Comparison of ENCODE assay signal across 8 cellular contexts in genomic region chr11:126063510-126063858, GRCh38. TPM values are rescaled to one million over a fixed set of nuclear protein-coding genes. Genes with fewer than 3 reads are reported as not detected.
DNase-seq lines count a peak whose midpoint lies in the region; ATAC-seq and TF ChIP-seq lines count a peak whose summit lies in the region.

No MANE protein-coding gene starts in this region.

- WGBS in GM23248 (ENCODE audit: low coverage in 1 of 2, low lambda C conversion rate in 2 of 2, missing lambda C conversion rate in 2 of 2), 2 experiments = 20 to 38% methylated on average over 6 to 10 of the region's 10 CpGs
- 21 to 44% methylated on average over 4 to 8 of the region's 10 CpGs for WGBS in gastroesophageal sphincter (ENCODE audit: low coverage in 1 of 2), 2 donors

- no peaks in the 10 kb centered on the region for H3K9me2 ChIP-seq in GM23248 (ENCODE audit: insufficient read depth)

- H3K36me3 Mint-ChIP-seq in T-helper 17 cell (ENCODE audit: low read depth) = peaks cover 5% of the 10 kb centered on the region

- H3F3A ChIP-seq in GM23248 (ENCODE audit: insufficient read depth) = peaks cover 10% of the 10 kb centered on the region

- H3K4me3 Mint-ChIP-seq in T-helper 17 cell = peak overlapping the region; percentile 90

- H3K27me3 ChIP-seq in GM23248 (replicated peaks; ENCODE audit: insufficient read depth) = peaks cover 14% of the 10 kb centered on the region
- H3K27me3 ChIP-seq in gastroesophageal sphincter = no peaks in the 10 kb centered on the region
- H3K27me3 ChIP-seq in gastrocnemius medialis = peaks cover 0 to 3% (median 0%) of the 10 kb centered on the region in 3 donors

- no peak overlapping the region for H3K9ac ChIP-seq in GM23248

- peak overlapping the region; percentile 54 for H3K4me3 ChIP-seq in GM23248
- H3K4me3 ChIP-seq in gastroesophageal sphincter = peak overlapping the region; percentile 80 to 100
- peak overlapping the region; percentile 65 to 84 (median 74) for H3K4me3 ChIP-seq in gastrocnemius medialis

- H4K20me1 ChIP-seq in GM23248 (ENCODE audit: insufficient read depth) = no peaks in the 10 kb centered on the region

- TF ChIP-seq EP300 in gastroesophageal sphincter (IDR thresholded peaks at IDR 0.05) = no peak

- DNase-seq in GM23248 (no peak), T-helper 17 cell (no peak), gastrocnemius medialis (no peak), NCI-H187 (lab: John Stamatoyannopoulos, UW) (no peak), AG20443 (ENCODE audit: low spot score) (no peak), NOMO-1 treated with DMSO at 0.1 percent for 48 hours (lab: John Stamatoyannopoulos, UW; ENCODE audit: unreplicated experiment) (no peak)
- DNase-seq in central memory CD4-positive, alpha-beta T cell = no peak

- H3K4me1 Mint-ChIP-seq in T-helper 17 cell = peaks cover 9% of the 10 kb centered on the region

- ATAC-seq in T-helper 17 cell = no peak
- no peak for ATAC-seq in gastroesophageal sphincter
- no peak for ATAC-seq in gastrocnemius medialis

- peaks cover 22% of the 10 kb centered on the region for H3K27me3 Mint-ChIP-seq in T-helper 17 cell

- H3K4me1 ChIP-seq in GM23248 (ENCODE audit: insufficient read depth) (no peaks in the 10 kb centered on the region), gastroesophageal sphincter (peaks cover 0 to 46% (median 0%) of the 10 kb centered on the region in 3 donors), gastrocnemius medialis (peaks cover 9 to 11% of the 10 kb centered on the region in 2 donors)

- in situ Hi-C loops in GM23248 (cut with MboI) (no loop called here), gastrocnemius medialis (cut with MboI; ENCODE audit: low sequenced_read_pairs in 4 of 4) (loop anchor here in 1 of 4 donors (10.0 kb wide), 1 partner anchor 131 kb away; no protein-coding TSS in a partner anchor)

- no peak for TF ChIP-seq CTCF in gastroesophageal sphincter (IDR thresholded peaks at IDR 0.05)
- TF ChIP-seq CTCF in gastrocnemius medialis (IDR thresholded peaks at IDR 0.05 in 4 of 5, conservative IDR thresholded peaks at IDR 0.05 in 1 of 5) = no peak

- peak overlapping the region; percentile 58 for H3K4me2 ChIP-seq in GM23248 (ENCODE audit: unreplicated experiment)

- peak overlapping the region; percentile 48 for H2AFZ ChIP-seq in GM23248

- H3K27ac ChIP-seq in GM23248 (no peak overlapping the region), gastroesophageal sphincter (peak overlapping the region in 2 of 4 donors; percentile 88 to 89), gastrocnemius medialis (peak overlapping the region in 1 of 4 donors; percentile 34)

- H3K36me3 ChIP-seq in GM23248 (ENCODE audit: low read depth) (no peaks in the 10 kb centered on the region), gastroesophageal sphincter (no peaks in the 10 kb centered on the region), gastrocnemius medialis (no peaks in the 10 kb centered on the region)

- intact Hi-C loops in gastrocnemius medialis (cut with DNase I; ENCODE audit: low total_unique reads) = loop anchor here (1.0 to 5.0 kb wide), 5 partner anchors 50 to 205 kb away; partner anchors contain the start of genes FAM118B, FOXRED1, HYLS1 and RPUSD4

- peak overlapping the region; percentile 74 for H3K27ac Mint-ChIP-seq in T-helper 17 cell

- H3K79me2 ChIP-seq in GM23248 (ENCODE audit: insufficient read depth) = no peaks in the 10 kb centered on the region

- no peaks in the 10 kb centered on the region for H3K9me3 ChIP-seq in GM23248 (ENCODE audit: low read depth)
- no peaks in the 10 kb centered on the region for H3K9me3 ChIP-seq in T-helper 17 cell (ENCODE audit: control insufficient read depth, low read length, poor library complexity, severe bottlenecking)
- H3K9me3 ChIP-seq in gastroesophageal sphincter = no peaks in the 10 kb centered on the region
- no peaks in the 10 kb centered on the region for H3K9me3 ChIP-seq in gastrocnemius medialis

- no peak for TF ChIP-seq POLR2A in gastroesophageal sphincter (IDR thresholded peaks at IDR 0.05)
- no peak for TF ChIP-seq POLR2A in gastrocnemius medialis (IDR thresholded peaks at IDR 0.05)

RNA-seq across cellular contexts. Expression of gene CDON, which starts 0.8 kb away (rescaled TPM):
- total RNA-seq in GM23248 (2014; rRNA removed; shearing (Covaris generic)) = 8.6 and 10.3 TPM in 2 replicates
- polyA plus RNA-seq in GM23248 (2016; fragmentation: Nextera tagmentation; extraction: Ambion mirVana) = 2.2 and 2.7 TPM in 2 replicates
- total RNA-seq in T-helper 17 cell (1 to 10 TPM; 2.0 TPM), gastroesophageal sphincter (10 to 100 TPM; 14.2 to 40.9 (median 29.1) TPM), gastrocnemius medialis (1 to 10 TPM; 1.0 to 2.0 (median 1.8) TPM)
